Comparison of ENCODE assay signal across 1 cellular context in the genomic region with DNA sequence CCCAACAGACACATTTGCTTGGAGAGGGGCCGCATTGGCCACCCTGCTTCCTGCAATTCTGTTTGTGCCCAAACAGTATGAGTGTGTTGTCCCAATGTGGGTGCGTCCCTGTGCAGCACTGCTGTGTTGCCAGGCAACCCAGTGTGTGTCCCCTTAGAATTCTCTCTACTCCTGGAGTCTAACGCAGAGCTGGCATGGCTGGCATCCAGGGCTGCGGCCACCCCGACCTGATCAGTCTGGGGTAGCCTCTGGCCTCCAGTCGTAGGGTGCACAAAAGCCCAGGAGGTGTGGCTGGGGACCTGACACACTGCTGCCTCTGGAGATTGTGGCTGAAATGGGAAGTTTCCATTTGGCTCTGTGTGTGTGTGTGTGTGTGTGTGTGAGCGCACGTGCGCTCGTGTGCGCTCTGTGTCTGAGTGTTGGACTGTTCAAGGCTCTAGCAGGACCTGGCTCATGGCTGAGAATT.
TF ChIP-seq lines count a peak whose summit lies in the region.

No MANE protein-coding gene starts in this region.

TF ChIP-seq in HepG2, 621 proteins besides CTCF, POLR2A, EP300 and RAD21 (continued from another document):
- TF ChIP-seq, protein P1, sequence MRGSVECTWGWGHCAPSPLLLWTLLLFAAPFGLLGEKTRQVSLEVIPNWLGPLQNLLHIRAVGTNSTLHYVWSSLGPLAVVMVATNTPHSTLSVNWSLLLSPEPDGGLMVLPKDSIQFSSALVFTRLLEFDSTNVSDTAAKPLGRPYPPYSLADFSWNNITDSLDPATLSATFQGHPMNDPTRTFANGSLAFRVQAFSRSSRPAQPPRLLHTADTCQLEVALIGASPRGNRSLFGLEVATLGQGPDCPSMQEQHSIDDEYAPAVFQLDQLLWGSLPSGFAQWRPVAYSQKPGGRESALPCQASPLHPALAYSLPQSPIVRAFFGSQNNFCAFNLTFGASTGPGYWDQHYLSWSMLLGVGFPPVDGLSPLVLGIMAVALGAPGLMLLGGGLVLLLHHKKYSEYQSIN (CRISPR knock-in tag; IDR thresholded peaks at IDR 0.05; ENCODE audit: borderline replicate concordance), result no peak
- 0 out of 2 replicates have a peak, but pooled peaks have one; percentile 19 for TF ChIP-seq ZNF143 (CRISPR knock-in tag; IDR thresholded peaks at IDR 0.05)
- TF ChIP-seq FOSL2 (CRISPR knock-in tag; IDR thresholded peaks at IDR 0.05), result no peak
- TF ChIP-seq ZNF674 (CRISPR knock-in tag; IDR thresholded peaks at IDR 0.05; ENCODE audit: low read depth), result no peak
- TF ChIP-seq, protein P2, sequence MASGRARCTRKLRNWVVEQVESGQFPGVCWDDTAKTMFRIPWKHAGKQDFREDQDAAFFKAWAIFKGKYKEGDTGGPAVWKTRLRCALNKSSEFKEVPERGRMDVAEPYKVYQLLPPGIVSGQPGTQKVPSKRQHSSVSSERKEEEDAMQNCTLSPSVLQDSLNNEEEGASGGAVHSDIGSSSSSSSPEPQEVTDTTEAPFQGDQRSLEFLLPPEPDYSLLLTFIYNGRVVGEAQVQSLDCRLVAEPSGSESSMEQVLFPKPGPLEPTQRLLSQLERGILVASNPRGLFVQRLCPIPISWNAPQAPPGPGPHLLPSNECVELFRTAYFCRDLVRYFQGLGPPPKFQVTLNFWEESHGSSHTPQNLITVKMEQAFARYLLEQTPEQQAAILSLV (CRISPR knock-in tag; IDR thresholded peaks at IDR 0.05; ENCODE audit: borderline replicate concordance), result no peak
- no peak for TF ChIP-seq HOXA9 (CRISPR knock-in tag; IDR thresholded peaks at IDR 0.05; ENCODE audit: borderline replicate concordance)
- peak; percentile 82 for TF ChIP-seq BHLHE40 (IDR thresholded peaks at IDR 0.05; ENCODE audit: low read length)
- TF ChIP-seq, protein P3, sequence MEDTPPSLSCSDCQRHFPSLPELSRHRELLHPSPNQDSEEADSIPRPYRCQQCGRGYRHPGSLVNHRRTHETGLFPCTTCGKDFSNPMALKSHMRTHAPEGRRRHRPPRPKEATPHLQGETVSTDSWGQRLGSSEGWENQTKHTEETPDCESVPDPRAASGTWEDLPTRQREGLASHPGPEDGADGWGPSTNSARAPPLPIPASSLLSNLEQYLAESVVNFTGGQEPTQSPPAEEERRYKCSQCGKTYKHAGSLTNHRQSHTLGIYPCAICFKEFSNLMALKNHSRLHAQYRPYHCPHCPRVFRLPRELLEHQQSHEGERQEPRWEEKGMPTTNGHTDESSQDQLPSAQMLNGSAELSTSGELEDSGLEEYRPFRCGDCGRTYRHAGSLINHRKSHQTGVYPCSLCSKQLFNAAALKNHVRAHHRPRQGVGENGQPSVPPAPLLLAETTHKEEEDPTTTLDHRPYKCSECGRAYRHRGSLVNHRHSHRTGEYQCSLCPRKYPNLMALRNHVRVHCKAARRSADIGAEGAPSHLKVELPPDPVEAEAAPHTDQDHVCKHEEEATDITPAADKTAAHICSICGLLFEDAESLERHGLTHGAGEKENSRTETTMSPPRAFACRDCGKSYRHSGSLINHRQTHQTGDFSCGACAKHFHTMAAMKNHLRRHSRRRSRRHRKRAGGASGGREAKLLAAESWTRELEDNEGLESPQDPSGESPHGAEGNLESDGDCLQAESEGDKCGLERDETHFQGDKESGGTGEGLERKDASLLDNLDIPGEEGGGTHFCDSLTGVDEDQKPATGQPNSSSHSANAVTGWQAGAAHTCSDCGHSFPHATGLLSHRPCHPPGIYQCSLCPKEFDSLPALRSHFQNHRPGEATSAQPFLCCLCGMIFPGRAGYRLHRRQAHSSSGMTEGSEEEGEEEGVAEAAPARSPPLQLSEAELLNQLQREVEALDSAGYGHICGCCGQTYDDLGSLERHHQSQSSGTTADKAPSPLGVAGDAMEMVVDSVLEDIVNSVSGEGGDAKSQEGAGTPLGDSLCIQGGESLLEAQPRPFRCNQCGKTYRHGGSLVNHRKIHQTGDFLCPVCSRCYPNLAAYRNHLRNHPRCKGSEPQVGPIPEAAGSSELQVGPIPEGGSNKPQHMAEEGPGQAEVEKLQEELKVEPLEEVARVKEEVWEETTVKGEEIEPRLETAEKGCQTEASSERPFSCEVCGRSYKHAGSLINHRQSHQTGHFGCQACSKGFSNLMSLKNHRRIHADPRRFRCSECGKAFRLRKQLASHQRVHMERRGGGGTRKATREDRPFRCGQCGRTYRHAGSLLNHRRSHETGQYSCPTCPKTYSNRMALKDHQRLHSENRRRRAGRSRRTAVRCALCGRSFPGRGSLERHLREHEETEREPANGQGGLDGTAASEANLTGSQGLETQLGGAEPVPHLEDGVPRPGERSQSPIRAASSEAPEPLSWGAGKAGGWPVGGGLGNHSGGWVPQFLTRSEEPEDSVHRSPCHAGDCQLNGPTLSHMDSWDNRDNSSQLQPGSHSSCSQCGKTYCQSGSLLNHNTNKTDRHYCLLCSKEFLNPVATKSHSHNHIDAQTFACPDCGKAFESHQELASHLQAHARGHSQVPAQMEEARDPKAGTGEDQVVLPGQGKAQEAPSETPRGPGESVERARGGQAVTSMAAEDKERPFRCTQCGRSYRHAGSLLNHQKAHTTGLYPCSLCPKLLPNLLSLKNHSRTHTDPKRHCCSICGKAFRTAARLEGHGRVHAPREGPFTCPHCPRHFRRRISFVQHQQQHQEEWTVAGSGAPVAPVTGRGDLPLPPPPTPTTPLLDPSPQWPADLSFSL (CRISPR knock-in tag; IDR thresholded peaks at IDR 0.05), result peak; percentile 66; the same call in 1 of the 2 replicates
